Comparison of ENCODE assay signal across 1 cellular context in the genomic region with DNA sequence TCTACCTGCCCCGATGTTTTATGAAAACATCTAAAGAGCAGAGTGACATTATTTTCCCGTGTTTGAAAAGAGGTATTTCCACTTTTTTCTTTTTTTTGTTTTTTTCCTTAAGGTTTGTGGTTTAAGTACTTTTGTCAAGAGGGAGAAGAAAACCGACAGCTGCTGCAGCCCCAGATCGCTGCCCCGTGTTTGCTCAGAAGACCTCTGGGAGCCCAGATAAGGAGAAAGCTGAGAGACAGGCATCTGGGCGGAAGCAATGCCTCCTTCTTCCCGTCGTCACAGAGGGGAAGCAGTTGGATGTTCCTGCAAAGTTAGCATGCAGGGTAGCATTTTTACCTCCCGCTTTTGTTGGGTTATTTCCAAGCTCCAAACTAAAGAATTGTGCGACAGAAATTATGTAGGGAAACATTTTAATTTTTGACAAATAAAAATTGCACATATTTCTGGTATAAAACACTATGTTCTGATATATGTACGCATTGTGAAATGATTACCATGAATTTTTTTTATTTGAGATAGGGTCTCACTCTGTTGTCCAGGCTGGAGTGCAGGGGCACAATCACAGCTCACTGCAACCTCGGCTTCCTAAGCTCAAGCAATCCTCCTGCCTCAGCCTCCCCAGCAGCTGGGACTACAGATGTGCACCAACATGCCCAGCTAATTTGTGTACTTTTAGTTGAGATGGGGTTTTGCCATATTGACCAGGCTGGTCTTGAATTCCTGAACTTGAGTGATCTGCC.
TF ChIP-seq lines count a peak whose summit lies in the region.

No MANE protein-coding gene starts in this region.

TF ChIP-seq in K562, 482 proteins besides CTCF, POLR2A, EP300 and RAD21 (continued from another document):
- TF ChIP-seq PRDM10 (IDR thresholded peaks at IDR 0.05; ENCODE audit: partially characterized antibody), result no peak
- no peak for TF ChIP-seq ZNF561 (CRISPR knock-in tag; conservative IDR thresholded peaks at IDR 0.05)
- TF ChIP-seq ZNF124 (CRISPR knock-in tag; IDR thresholded peaks at IDR 0.05), result no peak
